Comparison of ENCODE assay signal across 6 cellular contexts in genomic region chr4:25417014-25417413, GRCh38.
"Had no signal": no experiment of that assay in that cellular context is flagged by ENCODE, and none has a peak within 500 bp of the region (broad histone marks: within the 10 kb centered on the region; RNA-seq: fewer than 3 reads in every experiment).

No MANE protein-coding gene starts in this region.

- H3K4me3 Mint-ChIP-seq: IgD-negative memory B cell had no signal

- H3K9me3 Mint-ChIP-seq: IgD-negative memory B cell had no signal

- H3K27ac ChIP-seq: HL-60 had no signal

- DNase-seq: IMR-90, KBM-7, KG1 had no signal

- H3K27me3 Mint-ChIP-seq: IgD-negative memory B cell had no signal

- FAIRE-seq: HTR-8/SVneo had no signal
